Comparison of ENCODE assay signal across 10 cellular contexts in the genomic region with DNA sequence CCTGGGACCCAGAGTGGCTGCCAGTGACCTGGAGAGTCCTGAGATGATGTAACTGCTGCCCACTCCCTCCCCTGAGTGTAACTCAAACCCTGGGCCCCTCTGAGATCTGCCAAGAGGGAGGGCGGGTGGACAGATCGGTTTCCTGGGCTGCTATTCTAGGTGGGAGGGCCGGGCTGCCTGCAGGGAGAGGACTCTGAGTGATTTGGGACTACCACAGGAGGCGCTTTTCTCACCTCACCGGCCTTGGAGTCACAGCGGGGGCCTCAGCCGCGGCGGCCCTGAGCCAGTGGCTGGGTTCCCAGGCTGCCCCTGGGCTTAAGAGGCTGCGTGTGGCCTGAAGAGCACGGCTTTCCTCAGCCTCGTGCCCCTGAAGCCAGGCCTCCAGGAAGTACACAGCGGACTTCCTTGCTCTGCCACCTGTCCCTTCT. TPM values are rescaled to one million over a fixed set of nuclear protein-coding genes. Genes with fewer than 3 reads are reported as not detected.
A peak's percentile ranks its signal among the peaks of the same experiment; 100 is the strongest.
DNase-seq lines count a peak whose midpoint lies in the region; ATAC-seq and TF ChIP-seq lines count a peak whose summit lies in the region.
"Had no signal": no experiment of that assay in that cellular context is flagged by ENCODE, and none has a peak within 500 bp of the region (broad histone marks: within the 10 kb centered on the region; RNA-seq: fewer than 3 reads in every experiment).

No MANE protein-coding gene starts in this region.

- H3K27me3 Mint-ChIP-seq in IgD-negative memory B cell, result no peaks in the 10 kb centered on the region
- no peaks in the 10 kb centered on the region for H3K27me3 Mint-ChIP-seq in central memory CD8-positive, alpha-beta T cell
- H3K27me3 Mint-ChIP-seq: T-cell had no signal

- H3K4me1 ChIP-seq in osteoblast (ENCODE audit: insufficient read depth, low read length), result peaks cover 8% of the 10 kb centered on the region

- no peak for TF ChIP-seq CTCF in osteoblast (IDR thresholded peaks at IDR 0.05; ENCODE audit: extremely low read depth, low read depth, low read length)
- TF ChIP-seq CTCF in foreskin fibroblast (IDR thresholded peaks at IDR 0.05; ENCODE audit: low read depth, low read length), result no peak

- no peak overlapping the region for H3K4me2 ChIP-seq in osteoblast (ENCODE audit: insufficient read depth, low read length)

- peak; percentile 58 for DNase-seq in G401 (ENCODE audit: low spot score)
- DNase-seq in central memory CD8-positive, alpha-beta T cell (ENCODE audit: low spot score in 2 of 2), result no peak
- peak; percentile 79 for DNase-seq in osteoblast (ENCODE audit: insufficient read length, low spot score, missing footprints)
- DNase-seq in NCI-H82 treated with DMSO at 0.1 percent for 48 hours (lab: John Stamatoyannopoulos, UW; ENCODE audit: unreplicated experiment), result no peak
- no peak for DNase-seq in foreskin fibroblast
- no peak for DNase-seq in KG1 (lab: John Stamatoyannopoulos, UW)
- DNase-seq: kidney glomerular epithelial cell; stimulated activated CD4-positive, alpha-beta T cell treated with anti-CD3 and anti-CD28 coated beads, Interleukin-12 subunit alpha, Interleukin-12 subunit beta, amount 100 ng/mL, for 4 hours had no signal

- no peak for ATAC-seq in central memory CD8-positive, alpha-beta T cell (replicated peaks; ENCODE audit: extremely low read depth, poor library complexity, severe bottlenecking)
- ATAC-seq: T-cell had no signal

- peaks cover 3% of the 10 kb centered on the region for H3K36me3 ChIP-seq in osteoblast (ENCODE audit: insufficient read depth, low read length)

- no peaks in the 10 kb centered on the region for H3K9me3 ChIP-seq in osteoblast (ENCODE audit: low read depth, low read length)

- no peaks in the 10 kb centered on the region for H3K27me3 ChIP-seq in osteoblast (ENCODE audit: insufficient read depth, low read length)

- no peaks in the 10 kb centered on the region for H3K9me3 Mint-ChIP-seq in IgD-negative memory B cell
- no peaks in the 10 kb centered on the region for H3K9me3 Mint-ChIP-seq in central memory CD8-positive, alpha-beta T cell
- H3K9me3 Mint-ChIP-seq: T-cell had no signal

- peaks cover 54 to 67% (median 60%) of the 10 kb centered on the region in 3 donors for H3K4me1 Mint-ChIP-seq in IgD-negative memory B cell
- H3K4me1 Mint-ChIP-seq in central memory CD8-positive, alpha-beta T cell, result peaks cover 61% of the 10 kb centered on the region

- no peak overlapping the region for H2AFZ ChIP-seq in osteoblast (ENCODE audit: low read length)

- peaks cover 47% of the 10 kb centered on the region for H4K20me1 ChIP-seq in osteoblast (ENCODE audit: insufficient read depth, low read length)

- H3K4me3 Mint-ChIP-seq in IgD-negative memory B cell, result peak overlapping the region in 3 of 4 donors; percentile 84 to 98 (median 93)
- H3K4me3 Mint-ChIP-seq in central memory CD8-positive, alpha-beta T cell, result peak overlapping the region; percentile 38

- H3K4me3 ChIP-seq in osteoblast (ENCODE audit: insufficient read depth, low read length) (no peak overlapping the region), foreskin fibroblast (ENCODE audit: low read depth in 1 of 2, low read length in 2 of 2) (no peak overlapping the region)

- peaks cover 3% of the 10 kb centered on the region for H3K36me3 Mint-ChIP-seq in IgD-negative memory B cell
- peaks cover 45% of the 10 kb centered on the region for H3K36me3 Mint-ChIP-seq in central memory CD8-positive, alpha-beta T cell (ENCODE audit: insufficient read depth)

- in situ Hi-C loops in G401 (cut with HindIII; ENCODE audit: low sequenced_read_pairs), result no loop called here

- H3K79me2 ChIP-seq in osteoblast (ENCODE audit: insufficient read depth, low read length), result peaks cover 94% of the 10 kb centered on the region

- H3K27ac Mint-ChIP-seq in IgD-negative memory B cell, result peak overlapping the region; percentile 99 to 100 (median 100)
- peak overlapping the region; percentile 89 for H3K27ac Mint-ChIP-seq in central memory CD8-positive, alpha-beta T cell (ENCODE audit: low read depth)

- H3K27ac ChIP-seq in osteoblast (ENCODE audit: low read depth, low read length), result no peak overlapping the region

RNA-seq across cellular contexts. Expression of gene RELT, which starts 11.4 kb away (rescaled TPM):
- 6.2 and 6.7 TPM in 2 replicates for total RNA-seq in G401 (2014; rRNA removed; shearing (Covaris generic))
- polyA plus RNA-seq in IgD-negative memory B cell, result 29.9 TPM
- 2.9 and 4.0 TPM in 2 replicates for total RNA-seq in osteoblast

Comparison
In these comparisons a context has a peak if more than half of its experiments do, and no peak if none do; other contexts are left out.
1. DNase-seq: peak in G401 (single experiment) and osteoblast (single experiment); none in central memory CD8-positive, alpha-beta T cell (0 of 2), NCI-H82 treated with DMSO at 0.1 percent for 48 hours (single experiment), foreskin fibroblast (0 of 2) and KG1 (single experiment).